In the genomic region with DNA sequence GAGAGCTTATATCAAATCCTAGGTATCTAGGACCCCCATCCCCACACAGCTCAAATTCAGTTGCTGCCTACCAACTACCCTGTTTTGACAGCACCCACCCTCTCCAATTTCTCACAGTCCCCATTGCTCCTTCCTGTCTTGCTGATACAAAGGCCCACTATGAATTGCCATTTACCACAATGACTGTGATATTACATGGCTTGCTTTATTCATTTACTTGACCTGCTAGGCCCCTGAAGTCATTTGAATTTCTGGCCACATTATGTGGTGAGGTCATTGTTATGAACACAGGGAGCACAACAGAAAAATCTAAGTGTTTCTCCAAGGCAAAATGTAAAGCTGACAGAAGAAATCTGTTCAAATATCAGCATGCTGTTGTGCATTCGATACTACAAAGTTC, we compare ENCODE assay signal across 20 cellular contexts.
A peak's percentile ranks its signal among the peaks of the same experiment; 100 is the strongest.
DNase-seq lines count a peak whose midpoint lies in the region; ATAC-seq and TF ChIP-seq lines count a peak whose summit lies in the region.
"Had no signal": no experiment of that assay in that cellular context is flagged by ENCODE, and none has a peak within 500 bp of the region (broad histone marks: within the 10 kb centered on the region; RNA-seq: fewer than 3 reads in every experiment).

No MANE protein-coding gene starts in this region.

- H3K36me3 ChIP-seq in suprapubic skin = no peaks in the 10 kb centered on the region
- H3K36me3 ChIP-seq: Peyer's patch had no signal

- ATAC-seq in GM19035 (IDR thresholded peaks at IDR 0.05; ENCODE audit: unreplicated experiment) = peak; percentile 68
- peak; percentile 87 for ATAC-seq in HG03139 (IDR thresholded peaks at IDR 0.05; ENCODE audit: unreplicated experiment)
- no peak for ATAC-seq in GM18517 (IDR thresholded peaks at IDR 0.05; ENCODE audit: unreplicated experiment)
- no peak for ATAC-seq in HG02763 (IDR thresholded peaks at IDR 0.05; ENCODE audit: unreplicated experiment)
- ATAC-seq: activated naive CD4-positive, alpha-beta T cell treated with anti-CD3 and anti-CD28 coated beads, Interleukin-2, amount 50 U/mL, for 72 hours; naive thymus-derived CD8-positive, alpha-beta T cell; T-cell had no signal

- DNase-seq in astrocyte of the hippocampus (ENCODE audit: low read depth, low spot score) (peak; percentile 71), renal cortical epithelial cell (ENCODE audit: low read depth) (peak; percentile 54), suprapubic skin (ENCODE audit: low spot score in 2 of 2) (no peak), anterior cingulate cortex (lab: John Stamatoyannopoulos, UW) (no peak)
- DNase-seq: activated CD8-positive, alpha-beta memory T cell treated with anti-CD3 and anti-CD28 coated beads, Interleukin-2, amount 50 U/mL, for 4 hours; DMS79; H9; heart right ventricle; left ventricle myocardium inferior; naive thymus-derived CD8-positive, alpha-beta T cell; NCI-H1436 treated with DMSO at 0.1 percent for 48 hours; NCI-H524 treated with DMSO at 0.1 percent for 48 hours; Peyer's patch; stimulated activated CD4-positive, alpha-beta T cell treated with anti-CD3 and anti-CD28 coated beads, Interleukin-2, amount 100 ng/mL, for 48 hours; T-cell had no signal

- H3K4me1 ChIP-seq in suprapubic skin = no peaks in the 10 kb centered on the region
- H3K4me1 ChIP-seq: Peyer's patch had no signal

- no peak overlapping the region for H3K27ac ChIP-seq in suprapubic skin
- H3K27ac ChIP-seq: heart right ventricle, left ventricle myocardium inferior, Peyer's patch had no signal

- no peaks in the 10 kb centered on the region for H3K27me3 ChIP-seq in suprapubic skin
- H3K27me3 ChIP-seq: heart right ventricle, Peyer's patch had no signal

- 61% methylated on average over 1 of the region's 1 CpG for WGBS in suprapubic skin

- no peak for TF ChIP-seq EP300 in suprapubic skin (IDR thresholded peaks at IDR 0.05)

- TF ChIP-seq POLR2A in suprapubic skin (IDR thresholded peaks at IDR 0.05) = no peak

- TF ChIP-seq CTCF in suprapubic skin (IDR thresholded peaks at IDR 0.05) = no peak

- no peak overlapping the region for H3K4me3 ChIP-seq in suprapubic skin
- H3K4me3 ChIP-seq: heart right ventricle, left ventricle myocardium inferior, Peyer's patch had no signal

- no peaks in the 10 kb centered on the region for H3K9me3 ChIP-seq in suprapubic skin
- H3K9me3 ChIP-seq: heart right ventricle, left ventricle myocardium inferior, Peyer's patch had no signal

Comparison
In these comparisons a context has a peak if more than half of its experiments do, and no peak if none do; other contexts are left out.
1. ATAC-seq: peak in GM19035 (single experiment) and HG03139 (single experiment); none in GM18517 (single experiment) and HG02763 (single experiment).
2. DNase-seq: peak in astrocyte of the hippocampus (single experiment) and renal cortical epithelial cell (single experiment); none in suprapubic skin (0 of 2) and anterior cingulate cortex (0 of 58).